23 cellular contexts compared by ENCODE assay signal in genomic region chr10:48907730-48908129, GRCh38. TPM values are rescaled to one million over a fixed set of nuclear protein-coding genes. Genes with fewer than 3 reads are reported as not detected.
"Had no signal": no experiment of that assay in that cellular context is flagged by ENCODE, and none has a peak within 500 bp of the region (broad histone marks: within the 10 kb centered on the region; RNA-seq: fewer than 3 reads in every experiment).

No MANE protein-coding gene starts in this region.

- H3K9me3 ChIP-seq: body of pancreas, gastrocnemius medialis, left ventricle myocardium inferior, spleen, thyroid gland had no signal

- ATAC-seq: activated T-cell treated with anti-CD3 and anti-CD28 coated beads, Interleukin-2, amount 50 U/mL, for 4 hours; body of pancreas; gastrocnemius medialis had no signal

- H3K27me3 ChIP-seq: body of pancreas, gastrocnemius medialis, spleen, thyroid gland had no signal

- H3K36me3 Mint-ChIP-seq: activated CD4-positive, alpha-beta memory T cell treated with anti-CD3 and anti-CD28 coated beads for 36 hours had no signal

- H3K4me3 ChIP-seq: body of pancreas, gastrocnemius medialis, left ventricle myocardium inferior, spleen, thyroid gland had no signal

- H3K9me3 Mint-ChIP-seq: activated CD4-positive, alpha-beta memory T cell treated with anti-CD3 and anti-CD28 coated beads for 36 hours; activated naive CD4-positive, alpha-beta T cell treated with anti-CD3 and anti-CD28 coated beads for 36 hours; activated T-cell treated with anti-CD3 and anti-CD28 coated beads, Interleukin-2, amount 50 U/mL, for 4 hours had no signal

- H3K4me1 ChIP-seq: body of pancreas, gastrocnemius medialis, left ventricle myocardium inferior, spleen, thyroid gland had no signal

- H3K36me3 ChIP-seq: gastrocnemius medialis, left ventricle myocardium inferior, thyroid gland, WERI-Rb-1 had no signal

- H3K27ac Mint-ChIP-seq: activated CD4-positive, alpha-beta memory T cell treated with anti-CD3 and anti-CD28 coated beads for 36 hours; activated naive CD4-positive, alpha-beta T cell treated with anti-CD3 and anti-CD28 coated beads for 36 hours had no signal

- FAIRE-seq: endometrium had no signal

- H3K4me3 Mint-ChIP-seq: activated CD4-positive, alpha-beta memory T cell treated with anti-CD3 and anti-CD28 coated beads for 36 hours; activated naive CD4-positive, alpha-beta T cell treated with anti-CD3 and anti-CD28 coated beads for 36 hours; activated T-cell treated with anti-CD3 and anti-CD28 coated beads, Interleukin-2, amount 50 U/mL, for 4 hours had no signal

- H3K27ac ChIP-seq: body of pancreas, gastrocnemius medialis, left ventricle myocardium inferior, spleen, thyroid gland, WERI-Rb-1 had no signal

- DNase-seq: activated CD4-positive, alpha-beta memory T cell treated with anti-CD3 and anti-CD28 coated beads for 36 hours; activated CD4-positive, alpha-beta T cell treated with anti-CD3 and anti-CD28 coated beads for 1 hour; activated naive CD4-positive, alpha-beta T cell treated with anti-CD3 and anti-CD28 coated beads for 36 hours; activated T-cell treated with anti-CD3 and anti-CD28 coated beads, Interleukin-2, amount 50 U/mL, for 4 hours; body of pancreas; caudate nucleus; gastrocnemius medialis; kidney glomerular epithelial cell; left ventricle myocardium inferior; mammary epithelial cell; occipital lobe; retina; spleen; stimulated activated naive CD4-positive, alpha-beta T cell treated with Interleukin-2 at 50 U/mL for 16 hours; thyroid gland; WERI-Rb-1 had no signal

RNA-seq across cellular contexts. Expression of gene LRRC18, which starts 31.9 kb away (rescaled TPM):
- total RNA-seq: activated CD4-positive, alpha-beta memory T cell treated with anti-CD3 and anti-CD28 coated beads for 36 hours; activated naive CD4-positive, alpha-beta T cell treated with anti-CD3 and anti-CD28 coated beads for 36 hours; activated T-cell treated with anti-CD3 and anti-CD28 coated beads, Interleukin-2, amount 50 U/mL, for 4 hours; body of pancreas; gastrocnemius medialis; left ventricle myocardium inferior; mammary epithelial cell; mononuclear cell; occipital lobe; posterior vena cava; spleen; subcutaneous adipose tissue; T-helper 2 cell treated with Interferon-gamma antibody and Interleukin-4, amounts not matched to agents 100 ng/mL and 5 ng/mL, for 36 hours; thyroid gland had no signal
- polyA plus RNA-seq: esophagus, mammary epithelial cell, neural cell had no signal
